ENCODE assay signal across 11 cellular contexts in the genomic region with DNA sequence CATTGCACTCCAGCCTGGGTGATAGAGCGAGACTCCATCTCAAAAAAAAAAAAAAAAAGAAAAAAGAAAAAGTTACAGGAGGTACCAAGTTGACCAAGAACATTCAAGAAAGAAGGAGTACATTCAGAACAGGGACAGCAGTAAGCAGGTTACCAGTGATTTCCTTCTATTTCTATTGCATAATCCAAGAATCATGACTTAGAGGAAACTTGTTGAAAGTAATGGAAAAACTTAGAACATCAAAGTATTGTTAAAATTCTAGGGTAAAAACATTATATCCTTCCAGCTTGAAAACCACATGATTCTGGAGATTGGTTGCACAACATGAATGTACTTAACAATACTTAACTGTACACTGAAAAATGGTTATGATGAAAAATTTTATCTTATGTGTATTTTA. TPM values are rescaled to one million over a fixed set of nuclear protein-coding genes. Genes with fewer than 3 reads are reported as not detected.
"Had no signal": no experiment of that assay in that cellular context is flagged by ENCODE, and none has a peak within 500 bp of the region (broad histone marks: within the 10 kb centered on the region; RNA-seq: fewer than 3 reads in every experiment).

No MANE protein-coding gene starts in this region.

- H3K27me3 ChIP-seq: esophagus squamous epithelium, hepatocyte had no signal

- H3K27me3 Mint-ChIP-seq: stimulated activated naive B cell treated with anti-CD40 and anti-IgM and Interleukin-4, amounts not matched to agents 10 μg/mL and 1 μg/mL and 100 μg/mL, for 72 hours had no signal

- DNase-seq: activated effector memory CD4-positive, alpha-beta T cell treated with Interleukin-2 at 50 U/mL for 16 hours; activated naive CD8-positive, alpha-beta T cell treated with anti-CD3 and anti-CD28 coated beads for 36 hours; activated T-cell treated with anti-CD3 and anti-CD28 coated beads, Interleukin-2, amount 50 U/mL, for 1 hour; anterior cingulate cortex; esophagus squamous epithelium; kidney glomerular epithelial cell; naive thymus-derived CD4-positive, alpha-beta T cell; stimulated activated naive B cell treated with anti-CD40 and anti-IgM and Interleukin-4, amounts not matched to agents 10 μg/mL and 1 μg/mL and 100 μg/mL, for 72 hours; substantia nigra; trophoblast cell had no signal

- H3K27ac Mint-ChIP-seq: activated naive CD8-positive, alpha-beta T cell treated with anti-CD3 and anti-CD28 coated beads for 36 hours; naive thymus-derived CD4-positive, alpha-beta T cell; stimulated activated naive B cell treated with anti-CD40 and anti-IgM and Interleukin-4, amounts not matched to agents 10 μg/mL and 1 μg/mL and 100 μg/mL, for 72 hours had no signal

- H3K9me3 Mint-ChIP-seq: activated naive CD8-positive, alpha-beta T cell treated with anti-CD3 and anti-CD28 coated beads for 36 hours; naive thymus-derived CD4-positive, alpha-beta T cell; stimulated activated naive B cell treated with anti-CD40 and anti-IgM and Interleukin-4, amounts not matched to agents 10 μg/mL and 1 μg/mL and 100 μg/mL, for 72 hours had no signal

- H3K36me3 Mint-ChIP-seq: activated naive CD8-positive, alpha-beta T cell treated with anti-CD3 and anti-CD28 coated beads for 36 hours; naive thymus-derived CD4-positive, alpha-beta T cell; stimulated activated naive B cell treated with anti-CD40 and anti-IgM and Interleukin-4, amounts not matched to agents 10 μg/mL and 1 μg/mL and 100 μg/mL, for 72 hours had no signal

- H3K9me3 ChIP-seq: esophagus squamous epithelium had no signal

- H2AFZ ChIP-seq: hepatocyte had no signal

- H3K4me3 Mint-ChIP-seq: activated naive CD8-positive, alpha-beta T cell treated with anti-CD3 and anti-CD28 coated beads for 36 hours; naive thymus-derived CD4-positive, alpha-beta T cell; stimulated activated naive B cell treated with anti-CD40 and anti-IgM and Interleukin-4, amounts not matched to agents 10 μg/mL and 1 μg/mL and 100 μg/mL, for 72 hours had no signal

- H3K4me3 ChIP-seq: esophagus squamous epithelium, hepatocyte had no signal

- ATAC-seq: naive thymus-derived CD4-positive, alpha-beta T cell; stimulated activated naive B cell treated with anti-CD40 and anti-IgM and Interleukin-4, amounts not matched to agents 10 μg/mL and 1 μg/mL and 100 μg/mL, for 72 hours had no signal

- H3K4me1 Mint-ChIP-seq: activated naive CD8-positive, alpha-beta T cell treated with anti-CD3 and anti-CD28 coated beads for 36 hours; naive thymus-derived CD4-positive, alpha-beta T cell had no signal

- H3K36me3 ChIP-seq: esophagus squamous epithelium had no signal

- H3K4me2 ChIP-seq: hepatocyte had no signal

RNA-seq across cellular contexts. Expression of a gene that starts 25.2 kb away (rescaled TPM):
- polyA plus RNA-seq: naive thymus-derived CD4-positive, alpha-beta T cell had no signal
